In genomic region chr2:200964498-200964897, GRCh38 we compare ENCODE assay signal across 8 cellular contexts. TPM values are rescaled to one million over a fixed set of nuclear protein-coding genes. Genes with fewer than 3 reads are reported as not detected.
DNase-seq lines count a peak whose midpoint lies in the region; ATAC-seq, FAIRE-seq and TF ChIP-seq lines count a peak whose summit lies in the region.

No MANE protein-coding gene starts in this region.

- TF ChIP-seq CTCF in KMS-11 (conservative IDR thresholded peaks at IDR 0.05; ENCODE audit: low read depth, low read length), result no peak
- no peak for TF ChIP-seq CTCF in chondrocyte (IDR thresholded peaks at IDR 0.05)
- TF ChIP-seq CTCF in GM13977 (IDR thresholded peaks at IDR 0.05; ENCODE audit: extremely low read depth, insufficient read depth, missing control alignments), result no peak

- no peaks in the 10 kb centered on the region for H3K27me3 ChIP-seq in BLaER1
- H3K27me3 ChIP-seq in KMS-11 (ENCODE audit: insufficient read depth, low read depth), result no peaks in the 10 kb centered on the region

- H3K27ac Mint-ChIP-seq in chondrocyte (ENCODE audit: unreplicated experiment), result peak overlapping the region; percentile 92
- H3K27ac Mint-ChIP-seq in natural killer cell treated with Interleukin-12 subunit alpha and Interleukin-12 subunit beta and Interleukin-15 and Interleukin-18, amount 100 ng/mL, for 72 hours, result peak overlapping the region; percentile 87 to 96

- H3K9ac ChIP-seq in BLaER1, result peak overlapping the region; percentile 83; the same call in 1 of the 2 replicates
- H3K9ac ChIP-seq in KMS-11, result no peak overlapping the region

- in situ Hi-C loops in GM13977 (cut with MboI; ENCODE audit: low pct_unique_long_range_greater_than_20kb, low sequenced_read_pairs, unreplicated experiment), result no loop called here

- H3K36me3 ChIP-seq in BLaER1 (peaks cover 19% of the 10 kb centered on the region), KMS-11 (ENCODE audit: insufficient read depth) (no peaks in the 10 kb centered on the region)

- ATAC-seq in natural killer cell treated with Interleukin-12 subunit alpha and Interleukin-12 subunit beta and Interleukin-15 and Interleukin-18, amount 100 ng/mL, for 72 hours, result no peak

- H3K4me3 ChIP-seq in BLaER1 (peak overlapping the region; percentile 81), KMS-11 (IDR thresholded peaks at IDR 0.05; ENCODE audit: insufficient read depth, low read depth, low read length) (no peak overlapping the region)

- no peak for FAIRE-seq in GM12891 (lab: Jason Lieb, UNC)

- peak overlapping the region; percentile 94 for H3K4me3 Mint-ChIP-seq in chondrocyte (ENCODE audit: unreplicated experiment)
- H3K4me3 Mint-ChIP-seq in natural killer cell treated with Interleukin-12 subunit alpha and Interleukin-12 subunit beta and Interleukin-15 and Interleukin-18, amount 100 ng/mL, for 72 hours, result peak overlapping the region; percentile 95

- no peaks in the 10 kb centered on the region for H3K36me3 Mint-ChIP-seq in chondrocyte (ENCODE audit: low read depth)
- peaks cover 9% of the 10 kb centered on the region for H3K36me3 Mint-ChIP-seq in natural killer cell treated with Interleukin-12 subunit alpha and Interleukin-12 subunit beta and Interleukin-15 and Interleukin-18, amount 100 ng/mL, for 72 hours

- H3K4me2 ChIP-seq in BLaER1 (peak overlapping the region; percentile 76), KMS-11 (peak overlapping the region; percentile 43; the same call in 1 of the 2 replicates)

- H4K20me1 ChIP-seq in BLaER1, result peaks cover 31% of the 10 kb centered on the region
- H4K20me1 ChIP-seq in KMS-11 (ENCODE audit: insufficient read depth), result no peaks in the 10 kb centered on the region

- no peaks in the 10 kb centered on the region for H3K9me3 Mint-ChIP-seq in chondrocyte (ENCODE audit: low read depth)
- H3K9me3 Mint-ChIP-seq in natural killer cell treated with Interleukin-12 subunit alpha and Interleukin-12 subunit beta and Interleukin-15 and Interleukin-18, amount 100 ng/mL, for 72 hours, result no peaks in the 10 kb centered on the region

- H3K27ac ChIP-seq in BLaER1 (no peak overlapping the region), KMS-11 (no peak overlapping the region)

- H3K4me1 Mint-ChIP-seq in chondrocyte (ENCODE audit: low read depth), result peaks cover 42% of the 10 kb centered on the region
- peaks cover 43 to 53% of the 10 kb centered on the region in 2 donors for H3K4me1 Mint-ChIP-seq in natural killer cell treated with Interleukin-12 subunit alpha and Interleukin-12 subunit beta and Interleukin-15 and Interleukin-18, amount 100 ng/mL, for 72 hours (ENCODE audit: low read depth in 2 of 2)

- no peaks in the 10 kb centered on the region for H3K27me3 Mint-ChIP-seq in chondrocyte (ENCODE audit: low read depth)
- H3K27me3 Mint-ChIP-seq in natural killer cell treated with Interleukin-12 subunit alpha and Interleukin-12 subunit beta and Interleukin-15 and Interleukin-18, amount 100 ng/mL, for 72 hours, result no peaks in the 10 kb centered on the region

- H3K4me1 ChIP-seq in BLaER1 (peaks cover 45% of the 10 kb centered on the region), KMS-11 (ENCODE audit: low read depth, poor library complexity, severe bottlenecking) (peaks cover 55% of the 10 kb centered on the region)

- H3K9me3 ChIP-seq in BLaER1, result no peaks in the 10 kb centered on the region

- no peak for DNase-seq in chondrocyte (ENCODE audit: low spot score)
- no peak for DNase-seq in natural killer cell treated with Interleukin-12 subunit alpha and Interleukin-12 subunit beta and Interleukin-15 and Interleukin-18, amount 100 ng/mL, for 72 hours (ENCODE audit: low spot score)
- DNase-seq in NOMO-1 treated with dmso at 0.1 percent for 144 hours (lab: John Stamatoyannopoulos, UW; ENCODE audit: unreplicated experiment), result no peak
- no peak for DNase-seq in GM12891 (ENCODE audit: insufficient read length, low spot score)
- no peak for DNase-seq in 8988T
- DNase-seq in GM13977 (ENCODE audit: low spot score), result no peak

- H3K79me2 ChIP-seq in KMS-11 (ENCODE audit: insufficient read depth, low read depth), result peaks cover 33% of the 10 kb centered on the region

- no peak overlapping the region for H2AFZ ChIP-seq in KMS-11 (ENCODE audit: low read depth)

- TF ChIP-seq POLR2A in GM12891 (IDR thresholded peaks at IDR 0.05; ENCODE audit: low read depth, low read length), result no peak

TF ChIP-seq in GM12891, 5 proteins besides CTCF, POLR2A, EP300 and RAD21:
- no peak for TF ChIP-seq SPI1 (IDR thresholded peaks at IDR 0.05; ENCODE audit: low read depth, low read length)
- no peak for TF ChIP-seq PAX5 (IDR thresholded peaks at IDR 0.05; ENCODE audit: insufficient read depth, low read length, severe bottlenecking)

RNA-seq across cellular contexts. Expression of gene ORC2, which starts 1.0 kb away (rescaled TPM):
- total RNA-seq in chondrocyte, result 19.2 to 35.6 TPM (median 19.8 TPM) in 3 replicates
- total RNA-seq in natural killer cell treated with Interleukin-12 subunit alpha and Interleukin-12 subunit beta and Interleukin-15 and Interleukin-18, amount 100 ng/mL, for 72 hours, result 10 to 100 TPM; 33.8 to 43.9 TPM
- polyA plus RNA-seq in GM12891 (2012; ENCODE audit: low read depth, missing spikeins), result 8.1 TPM
